In genomic region chr7:138549082-138549481, GRCh38 we compare ENCODE assay signal across 21 cellular contexts.
A peak's percentile ranks its signal among the peaks of the same experiment; 100 is the strongest.
DNase-seq lines count a peak whose midpoint lies in the region; ATAC-seq, FAIRE-seq and TF ChIP-seq lines count a peak whose summit lies in the region.
"Had no signal": no experiment of that assay in that cellular context is flagged by ENCODE, and none has a peak within 500 bp of the region (broad histone marks: within the 10 kb centered on the region; RNA-seq: fewer than 3 reads in every experiment).

No MANE protein-coding gene starts in this region.

- peaks cover 82% of the 10 kb centered on the region for H3K36me3 Mint-ChIP-seq in mesothelial cell of epicardium

- H3K4me1 Mint-ChIP-seq in mesothelial cell of epicardium, result no peaks in the 10 kb centered on the region
- H3K4me1 Mint-ChIP-seq: CD14-positive monocyte had no signal

- no peak overlapping the region for H3K4me3 Mint-ChIP-seq in mesothelial cell of epicardium
- H3K4me3 Mint-ChIP-seq: CD14-positive monocyte had no signal

- no peak for FAIRE-seq in H54 (lab: Jason Lieb, UNC)
- FAIRE-seq: A549, GM12891, GM18507 had no signal

- DNase-seq in heart right ventricle, result peak in 1 of 2 donors; percentile 16
- no peak for DNase-seq in right atrium auricular region (ENCODE audit: low spot score)
- peak; percentile 27 to 48 for DNase-seq in cardiac fibroblast (ENCODE audit: low read depth in 2 of 2)
- DNase-seq in fibroblast of pulmonary artery (ENCODE audit: low read depth), result peak; percentile 47
- DNase-seq in pulmonary artery endothelial cell (ENCODE audit: low read depth, low spot score), result peak; percentile 72
- DNase-seq in effector memory CD4-positive, alpha-beta T cell, result no peak
- no peak for DNase-seq in H54 (ENCODE audit: insufficient read length, low spot score)
- no peak for DNase-seq in mesothelial cell of epicardium (ENCODE audit: low spot score in 2 of 2, unreplicated experiment in 2 of 2)
- DNase-seq: AML-193, GF-D8, H7, NCI-H1417, NCI-H187 treated with DMSO at 0.1 percent for 48 hours, NCI-H446, NCI-H69, OCI-M1, SJCRH30 had no signal

- TF ChIP-seq POLR2A in H54 (IDR thresholded peaks at IDR 0.05; ENCODE audit: low read depth, low read length), result no peak

- H3K27me3 Mint-ChIP-seq in mesothelial cell of epicardium (ENCODE audit: low read depth), result no peaks in the 10 kb centered on the region

- WGBS in heart right ventricle, 2 donors, result 32 to 52% methylated on average over 1 of the region's 1 CpG

- H3K4me3 ChIP-seq in heart right ventricle, result no peak overlapping the region
- no peak overlapping the region for H3K4me3 ChIP-seq in right atrium auricular region
- no peak overlapping the region for H3K4me3 ChIP-seq in cardiac fibroblast (replicated peaks in 1 of 2; ENCODE audit: low read depth in 2 of 2, low read length in 2 of 2)
- H3K4me3 ChIP-seq in fibroblast of pulmonary artery (replicated peaks; ENCODE audit: low read depth, low read length), result no peak overlapping the region
- H3K4me3 ChIP-seq in effector memory CD4-positive, alpha-beta T cell (ENCODE audit: insufficient read depth, low read depth, low read length, poor library complexity, severe bottlenecking), result no peak overlapping the region
- H3K4me3 ChIP-seq: A549, SJCRH30 had no signal

- H3K9me3 Mint-ChIP-seq in mesothelial cell of epicardium, result peaks cover 30% of the 10 kb centered on the region

- intact Hi-C loops in heart right ventricle (cut with DNase I), result no loop called here

- H3K27ac ChIP-seq in heart right ventricle (no peak overlapping the region), right atrium auricular region (no peak overlapping the region)
- no peak overlapping the region for H3K27ac ChIP-seq in effector memory CD4-positive, alpha-beta T cell (ENCODE audit: insufficient read depth, low read length, poor library complexity, severe bottlenecking)
- H3K27ac ChIP-seq: A549, SJCRH30 had no signal

- H3K27ac Mint-ChIP-seq in mesothelial cell of epicardium, result no peak overlapping the region

- no peak for TF ChIP-seq CTCF in heart right ventricle (IDR thresholded peaks at IDR 0.05)
- no peak for TF ChIP-seq CTCF in right atrium auricular region (IDR thresholded peaks at IDR 0.05)
- no peak for TF ChIP-seq CTCF in cardiac fibroblast (IDR thresholded peaks at IDR 0.05; ENCODE audit: low read depth, low read length)
- TF ChIP-seq CTCF in fibroblast of pulmonary artery (IDR thresholded peaks at IDR 0.05; ENCODE audit: low read length, missing control alignments), result no peak
- no peak for TF ChIP-seq CTCF in mesothelial cell of epicardium (IDR thresholded peaks at IDR 0.05; ENCODE audit: unreplicated experiment)

- H3K27me3 ChIP-seq in heart right ventricle (no peaks in the 10 kb centered on the region), right atrium auricular region (no peaks in the 10 kb centered on the region)
- no peaks in the 10 kb centered on the region for H3K27me3 ChIP-seq in effector memory CD4-positive, alpha-beta T cell (replicated peaks; ENCODE audit: control insufficient read depth, insufficient read depth, low read length, poor library complexity, severe bottlenecking)
- H3K27me3 ChIP-seq: SJCRH30 had no signal

- H3K4me1 ChIP-seq in heart right ventricle (peaks cover 0 to 11% (median 0%) of the 10 kb centered on the region in 9 donors), right atrium auricular region (no peaks in the 10 kb centered on the region)
- no peaks in the 10 kb centered on the region for H3K4me1 ChIP-seq in effector memory CD4-positive, alpha-beta T cell (ENCODE audit: control insufficient read depth, insufficient read depth, low read length, poor library complexity, severe bottlenecking)
- H3K4me1 ChIP-seq: A549, SJCRH30 had no signal

- peak in 6 of 8 donors; percentile 43 to 90 (median 73) for ATAC-seq in heart right ventricle
- ATAC-seq: A549 had no signal

- H3K9me3 ChIP-seq in heart right ventricle (peaks cover 0 to 13% (median 0%) of the 10 kb centered on the region in 11 donors), right atrium auricular region (no peaks in the 10 kb centered on the region)
- H3K9me3 ChIP-seq in effector memory CD4-positive, alpha-beta T cell (ENCODE audit: control insufficient read depth, low read length), result no peaks in the 10 kb centered on the region
- H3K9me3 ChIP-seq: A549, SJCRH30 had no signal

- H3K36me3 ChIP-seq in heart right ventricle (peaks cover 0 to 84% (median 35%) of the 10 kb centered on the region in 9 donors), right atrium auricular region (peaks cover 35% of the 10 kb centered on the region)
- H3K36me3 ChIP-seq in effector memory CD4-positive, alpha-beta T cell (ENCODE audit: control insufficient read depth, insufficient read depth, low read length), result peaks cover 44% of the 10 kb centered on the region

Comparison
In these comparisons a context has a peak if more than half of its experiments do, and no peak if none do; other contexts are left out.
1. DNase-seq: peak in cardiac fibroblast (2 of 2), fibroblast of pulmonary artery (single experiment) and pulmonary artery endothelial cell (single experiment); none in right atrium auricular region (single experiment), effector memory CD4-positive, alpha-beta T cell (0 of 3), H54 (single experiment) and mesothelial cell of epicardium (0 of 2).